Comparison of ENCODE assay signal across 10 cellular contexts in the genomic region with DNA sequence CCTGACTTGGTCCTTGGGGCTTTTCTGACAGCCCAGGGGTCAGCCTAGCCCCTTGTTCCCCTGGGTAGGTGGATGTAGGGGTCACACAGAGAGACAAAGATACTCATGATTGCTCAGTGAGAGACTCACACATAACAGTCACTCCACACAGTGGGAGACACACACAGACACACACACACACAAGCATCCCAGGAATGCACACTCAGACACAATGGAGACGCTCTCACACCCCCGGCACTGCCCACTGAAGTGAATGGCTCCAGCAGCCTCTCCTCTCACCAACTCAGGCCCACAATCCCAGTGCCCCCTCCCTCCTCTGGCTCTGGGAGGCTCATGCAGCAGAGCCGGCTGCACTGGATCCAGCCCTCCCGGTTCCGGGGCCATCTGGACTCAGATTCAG. TPM values are rescaled to one million over a fixed set of nuclear protein-coding genes. Genes with fewer than 3 reads are reported as not detected.
DNase-seq lines count a peak whose midpoint lies in the region; ATAC-seq, FAIRE-seq and TF ChIP-seq lines count a peak whose summit lies in the region.
"Not testable (repeated sequence)": the region's sequence is repeated elsewhere in the genome, so short reads cannot be mapped to it uniquely, and the experiment has no call there.
"Had no signal": no experiment of that assay in that cellular context is flagged by ENCODE, and none has a peak within 500 bp of the region (broad histone marks: within the 10 kb centered on the region; RNA-seq: fewer than 3 reads in every experiment).

No MANE protein-coding gene starts in this region.

- in situ Hi-C loops in brain microvascular endothelial cell (cut with HindIII; ENCODE audit: low pct_ligation_motif_present, low sequenced_read_pairs): not testable (repeated sequence)

- H3K4me3 Mint-ChIP-seq in glutamatergic neuron (ENCODE audit: unreplicated experiment): not testable (repeated sequence)

- H3K79me2 ChIP-seq in SK-N-SH (ENCODE audit: insufficient read depth): not testable (repeated sequence)

- POLR2A ChIA-PET in A549 (lab: Yijun Ruan, JAX); HEK293 (lab: Yijun Ruan, JAX); SK-N-SH (lab: Yijun Ruan, JAX): not testable (repeated sequence)

- not testable (repeated sequence) for H3K27me3 ChIP-seq in SK-N-SH (ENCODE audit: insufficient read depth); brain microvascular endothelial cell (replicated peaks); left lung

- not testable (repeated sequence) for H4K20me1 ChIP-seq in SK-N-SH (ENCODE audit: insufficient read depth)

- H3K9me3 Mint-ChIP-seq in glutamatergic neuron (ENCODE audit: unreplicated experiment): not testable (repeated sequence)

- H3K4me1 Mint-ChIP-seq in glutamatergic neuron (ENCODE audit: low read depth, unreplicated experiment): not testable (repeated sequence)

- not testable (repeated sequence) for H2AFZ ChIP-seq in SK-N-SH (ENCODE audit: low read depth)

- H3K9me3 ChIP-seq in A549; HEK293 (ENCODE audit: control insufficient read depth, insufficient read depth, low read depth, low read length); SK-N-SH; left lung: not testable (repeated sequence)

- H3K27ac ChIP-seq in A549 (peak overlapping the region; percentile 58 to 75; a peak in 5 of 6 replicates), SK-N-SH (ENCODE audit: low read depth in 2 of 2, low read length in 1 of 2) (peak overlapping the region in 1 of 2 experiments; percentile 46; a peak in 1 of 4 replicates)
- H3K27ac ChIP-seq in HEK293 (ENCODE audit: extremely low read depth, low read depth, low read length); brain microvascular endothelial cell; left lung: not testable (repeated sequence)

- intact Hi-C loops in left lung (cut with DNase I); posterior vena cava (cut with DNase I): not testable (repeated sequence)

- H3K9ac ChIP-seq in SK-N-SH: not testable (repeated sequence)

- TF ChIP-seq EP300 in A549 (IDR thresholded peaks at IDR 0.05); SK-N-SH (IDR thresholded peaks at IDR 0.05; ENCODE audit: borderline replicate concordance in 1 of 2, low read depth in 1 of 2, low read length in 1 of 2): not testable (repeated sequence)

- H3K4me3 ChIP-seq in A549; HEK293 (ENCODE audit: low read depth, low read length); SK-N-SH (ENCODE audit: low read depth in 2 of 2, low read length in 1 of 2); brain microvascular endothelial cell (ENCODE audit: low read depth, low read length); left lung: not testable (repeated sequence)

- not testable (repeated sequence) for H3F3A ChIP-seq in SK-N-SH (replicated peaks; ENCODE audit: insufficient read depth)

- TF ChIP-seq POLR2A in A549 (IDR thresholded peaks at IDR 0.05; ENCODE audit: low read length): not testable (repeated sequence)

- not testable (repeated sequence) for DNase-seq in A549 (ENCODE audit: low read depth in 1 of 2, low spot score in 1 of 2); SK-N-SH; glutamatergic neuron; left lung; urothelium cell line (ENCODE audit: low spot score)
- DNase-seq in brain microvascular endothelial cell (peak; percentile 56), posterior vena cava (ENCODE audit: low spot score) (peak; percentile 40)

- H3K36me3 ChIP-seq in HEK293 (ENCODE audit: control insufficient read depth in 2 of 2, insufficient read depth in 1 of 2, low read length in 2 of 2); SK-N-SH (replicated peaks in 1 of 2; ENCODE audit: control insufficient read depth in 1 of 2, insufficient read depth in 2 of 2, low read length in 1 of 2); brain microvascular endothelial cell (replicated peaks); left lung: not testable (repeated sequence)

- ATAC-seq in A549 (peak; percentile 15 to 47; a peak in 3 of 6 replicates), left lung (peak; percentile 57)

- 0% methylated on average over 2 of the region's 5 CpGs for WGBS in A549 (ENCODE audit: missing lambda C conversion rate)
- WGBS in SK-N-SH (ENCODE audit: low lambda C conversion rate): 10% methylated on average over 2 of the region's 5 CpGs

- CTCF ChIA-PET in A549 (lab: Yijun Ruan, JAX); HEK293 (lab: Yijun Ruan, JAX); SK-N-SH (lab: Yijun Ruan, JAX): not testable (repeated sequence)

- H3K9me2 ChIP-seq in SK-N-SH: not testable (repeated sequence)

- not testable (repeated sequence) for FAIRE-seq in A549 (lab: Jason Lieb, UNC)
- FAIRE-seq in urothelium cell line (lab: Jason Lieb, UNC): peak; percentile 92

- H3K4me2 ChIP-seq in A549, SK-N-SH: not testable (repeated sequence)

- H3K27ac Mint-ChIP-seq in glutamatergic neuron (ENCODE audit: unreplicated experiment): peak overlapping the region; percentile 87

- H3K36me3 Mint-ChIP-seq in glutamatergic neuron (ENCODE audit: unreplicated experiment): not testable (repeated sequence)

- not testable (repeated sequence) for H3K4me1 ChIP-seq in A549; HEK293 (ENCODE audit: control insufficient read depth, insufficient read depth, low read length); SK-N-SH (ENCODE audit: control insufficient read depth in 1 of 2, insufficient read depth in 2 of 2, low read depth in 1 of 2, low read length in 1 of 2); left lung

- H3K27me3 Mint-ChIP-seq in glutamatergic neuron (ENCODE audit: unreplicated experiment): not testable (repeated sequence)

- not testable (repeated sequence) for TF ChIP-seq RAD21 in A549 (conservative IDR thresholded peaks at IDR 0.05 in 1 of 2, IDR thresholded peaks at IDR 0.05 in 1 of 2); SK-N-SH (IDR thresholded peaks at IDR 0.05; ENCODE audit: low read length)

- not testable (repeated sequence) for TF ChIP-seq CTCF in A549 (IDR thresholded peaks at IDR 0.05); HEK293 (tag by site-specific recombination; IDR thresholded peaks at IDR 0.05); SK-N-SH (IDR thresholded peaks at IDR 0.05); brain microvascular endothelial cell (IDR thresholded peaks at IDR 0.05; ENCODE audit: low read depth, low read length, missing control alignments); glutamatergic neuron (IDR thresholded peaks at IDR 0.05; ENCODE audit: partially characterized antibody, unreplicated experiment); left lung (IDR thresholded peaks at IDR 0.05)

TF ChIP-seq in HEK293, 187 proteins besides CTCF, POLR2A, EP300 and RAD21:
- 0 out of 2 replicates have a peak, but pooled peaks have one; percentile 16 for TF ChIP-seq ZFHX2 (tag by site-specific recombination; conservative IDR thresholded peaks at IDR 0.05)
- peak; percentile 38; the same call in 1 of the 2 replicates for TF ChIP-seq EGR2 (tag by site-specific recombination; IDR thresholded peaks at IDR 0.05; ENCODE audit: low read depth)

TF ChIP-seq in SK-N-SH, 30 proteins besides CTCF, POLR2A, EP300 and RAD21:
- 0 out of 2 replicates have a peak, but pooled peaks have one; percentile 32 for TF ChIP-seq TEAD4 (IDR thresholded peaks at IDR 0.05; ENCODE audit: borderline replicate concordance, insufficient read depth)

RNA-seq across cellular contexts. Expression of gene GRAPL, which starts 17.0 kb away (rescaled TPM):
- polyA plus RNA-seq in A549 (2011; rRNA removed) (0.08 and 0.09 TPM in 2 replicates), A549 (2017; fragmentation: RNase III; extraction: RNeasy Plus Mini Kit Qiagen cat#74134 plus additional on column Dnase treatment) (0.16 to 0.36 TPM (median 0.25 TPM) in 3 replicates), SK-N-SH (2012; rRNA removed) (not detected in 2 replicates)
- polyA plus RNA-seq in A549 (2012; cell fraction: cytosol; rRNA removed): 0.08 TPM in 1 of 2 replicates, not detected in the other
- polyA plus RNA-seq in A549 (2012; cell fraction: nucleus; rRNA removed): 0.43 and 0.61 TPM in 2 replicates
- 0.74 and 1.2 TPM in 2 replicates for polyA minus RNA-seq in A549 (2011; rRNA and poly(A)+ RNA removed)
- 0.04 TPM in 1 of 2 replicates, not detected in the other for polyA plus RNA-seq in SK-N-SH (2012; cell fraction: cytosol; rRNA removed)
- polyA plus RNA-seq in SK-N-SH (2012; cell fraction: nucleus; rRNA removed): 0.41 and 0.61 TPM in 2 replicates
- total RNA-seq in glutamatergic neuron (ENCODE audit: unreplicated experiment) (not detected), left lung (1 to 10 TPM; 4.8 to 6.9 TPM), posterior vena cava (1 to 10 TPM; 5.0 to 5.3 TPM)
- total RNA-seq: Daoy, HT1080 had no signal
